9 cellular contexts compared by ENCODE assay signal in genomic region chr17:60602871-60603270, GRCh38. TPM values are rescaled to one million over a fixed set of nuclear protein-coding genes. Genes with fewer than 3 reads are reported as not detected.
DNase-seq lines count a peak whose midpoint lies in the region; ATAC-seq and TF ChIP-seq lines count a peak whose summit lies in the region.
"Had no signal": no experiment of that assay in that cellular context is flagged by ENCODE, and none has a peak within 500 bp of the region (broad histone marks: within the 10 kb centered on the region; RNA-seq: fewer than 3 reads in every experiment).

No MANE protein-coding gene starts in this region.

- H3K27me3 Mint-ChIP-seq in natural killer cell (ENCODE audit: low read depth in 2 of 2): no peaks in the 10 kb centered on the region

- peaks cover 58 to 62% of the 10 kb centered on the region in 2 donors for H3K4me1 Mint-ChIP-seq in natural killer cell

- peaks cover 76% of the 10 kb centered on the region for H4K20me1 ChIP-seq in BLaER1

- peaks cover 9% of the 10 kb centered on the region; the same call in 1 of the 2 replicates for H3K36me3 ChIP-seq in BLaER1

- ATAC-seq in natural killer cell: no peak
- ATAC-seq in GM18502 (IDR thresholded peaks at IDR 0.05; ENCODE audit: poor library complexity, unreplicated experiment): no peak

- peaks cover 5% of the 10 kb centered on the region; the same call in 1 of the 2 replicates for H3K9me3 ChIP-seq in BLaER1

- H3K36me3 Mint-ChIP-seq in natural killer cell: no peaks in the 10 kb centered on the region

- H3K27ac ChIP-seq in BLaER1: no peak overlapping the region
- H3K27ac ChIP-seq in coronary artery: no peak overlapping the region

- H3K9me3 Mint-ChIP-seq in natural killer cell: no peaks in the 10 kb centered on the region

- H3K27ac Mint-ChIP-seq in natural killer cell: no peak overlapping the region

- peaks cover 31% of the 10 kb centered on the region for H3K4me1 ChIP-seq in BLaER1

- intact Hi-C loops in natural killer cell (cut with micrococcal nuclease): loop anchor here (5.0 kb wide), 1 partner anchor 34 kb away; no protein-coding TSS in a partner anchor

- peak overlapping the region; percentile 95 for H3K4me3 Mint-ChIP-seq in natural killer cell

- H3K27me3 ChIP-seq in BLaER1: no peaks in the 10 kb centered on the region

- peak overlapping the region; percentile 80 for H3K4me2 ChIP-seq in BLaER1

- DNase-seq in LNCaP clone FGC (ENCODE audit: low read depth) (no peak), coronary artery (ENCODE audit: low spot score) (no peak), natural killer cell (no peak), NCI-H1417 (lab: John Stamatoyannopoulos, UW) (no peak), NK-92 (lab: John Stamatoyannopoulos, UW; ENCODE audit: unreplicated experiment) (no peak), dedifferentiated amniotic fluid mesenchymal stem cell (ENCODE audit: extremely low spot score) (no peak)
- DNase-seq: NCI-H510A had no signal

- H3K4me3 ChIP-seq in BLaER1 (peak overlapping the region; percentile 98), LNCaP clone FGC (ENCODE audit: low read depth, low read length) (peak overlapping the region; percentile 73), coronary artery (peak overlapping the region; percentile 98)

- peak overlapping the region; percentile 96 for H3K9ac ChIP-seq in BLaER1

- TF ChIP-seq CTCF in LNCaP clone FGC (IDR thresholded peaks at IDR 0.05; ENCODE audit: control insufficient read depth, extremely low read depth, insufficient read depth) (no peak), coronary artery (IDR thresholded peaks at IDR 0.05) (no peak), natural killer cell (IDR thresholded peaks at IDR 0.05) (no peak)

RNA-seq across cellular contexts. Expression of gene PPM1D, which starts 2.9 kb away (rescaled TPM):
- total RNA-seq in natural killer cell: 10 to 100 TPM; 22.8 to 31.6 (median 27.9) TPM
